ENCODE assay signal across 8 cellular contexts in genomic region chr11:118907051-118907748, GRCh38. TPM values are rescaled to one million over a fixed set of nuclear protein-coding genes. Genes with fewer than 3 reads are reported as not detected.
DNase-seq lines count a peak whose midpoint lies in the region; ATAC-seq and TF ChIP-seq lines count a peak whose summit lies in the region.

No MANE protein-coding gene starts in this region.

- H3K27me3 ChIP-seq in HAP-1 (ENCODE audit: low read depth): no peaks in the 10 kb centered on the region
- no peaks in the 10 kb centered on the region for H3K27me3 ChIP-seq in kidney epithelial cell (ENCODE audit: control insufficient read depth, insufficient read depth, low read length)

- in situ Hi-C loops in HAP-1 (cut with MboI; ENCODE audit: low sequenced_read_pairs): loop anchor here (5.0 kb wide), 1 partner anchor 50 kb away; the partner anchor contains the start of gene UPK2

- DNase-seq in DMS153 treated with DMSO at 0.1 percent for 48 hours (lab: John Stamatoyannopoulos, UW; ENCODE audit: unreplicated experiment): peak; percentile 86
- peak; percentile 67 to 90 for DNase-seq in HAP-1 (ENCODE audit: low spot score in 2 of 2)
- DNase-seq in NCI-H2081 treated with DMSO at 0.1 percent for 48 hours (lab: John Stamatoyannopoulos, UW): peak; percentile 40
- DNase-seq in cardiac fibroblast (ENCODE audit: low read depth in 2 of 2): peak; percentile 79 to 80
- no peak for DNase-seq in kidney epithelial cell (ENCODE audit: low read depth)
- DNase-seq in stimulated activated CD4-positive, alpha-beta T cell treated with anti-CD3 and anti-CD28 coated beads, Interleukin-1b, Interleukin-23, amount 100 ng/mL, for 4 hours (ENCODE audit: low read depth in 2 of 2): peak; percentile 75 to 91

- H3K9me3 ChIP-seq in HAP-1: no peaks in the 10 kb centered on the region

- H3K4me3 ChIP-seq in HAP-1 (no peak overlapping the region), WI38 (ENCODE audit: low read depth, low read length) (no peak overlapping the region), cardiac fibroblast (replicated peaks in 1 of 2; ENCODE audit: low read depth in 2 of 2, low read length in 2 of 2) (no peak overlapping the region), kidney epithelial cell (ENCODE audit: low read depth, low read length) (no peak overlapping the region)

- H3K36me3 ChIP-seq in HAP-1 (replicated peaks): peaks cover 9% of the 10 kb centered on the region; the same call in 1 of the 2 replicates
- peaks cover 1% of the 10 kb centered on the region for H3K36me3 ChIP-seq in kidney epithelial cell (ENCODE audit: control insufficient read depth, insufficient read depth, low read length)

- peaks cover 28% of the 10 kb centered on the region for H3K4me1 ChIP-seq in HAP-1

- peak; percentile 86 for TF ChIP-seq CTCF in WI38 (IDR thresholded peaks at IDR 0.05; ENCODE audit: low read depth, low read length)
- TF ChIP-seq CTCF in cardiac fibroblast (IDR thresholded peaks at IDR 0.05; ENCODE audit: low read depth, low read length): peak; percentile 87
- TF ChIP-seq CTCF in kidney epithelial cell (IDR thresholded peaks at IDR 0.05; ENCODE audit: insufficient read depth, low read length, poor library complexity, severe bottlenecking): peak; percentile 86

- ATAC-seq in GM18520 (IDR thresholded peaks at IDR 0.05; ENCODE audit: unreplicated experiment): no peak

RNA-seq across cellular contexts. Expression of gene BCL9L, which starts 18.5 kb away (rescaled TPM):
- total RNA-seq in kidney epithelial cell: 48.3 and 51.9 TPM in 2 replicates

RNA-seq across cellular contexts. Expression of gene CXCR5, which starts 23.5 kb away (rescaled TPM):
- total RNA-seq in kidney epithelial cell: under 0.01 and 0.14 TPM in 2 replicates

RNA-seq across cellular contexts. Expression of gene UPK2, which starts 48.9 kb away (rescaled TPM):
- 0.25 TPM in 1 of 2 replicates, not detected in the other for total RNA-seq in kidney epithelial cell
